ENCODE assay signal across 10 cellular contexts in the genomic region with DNA sequence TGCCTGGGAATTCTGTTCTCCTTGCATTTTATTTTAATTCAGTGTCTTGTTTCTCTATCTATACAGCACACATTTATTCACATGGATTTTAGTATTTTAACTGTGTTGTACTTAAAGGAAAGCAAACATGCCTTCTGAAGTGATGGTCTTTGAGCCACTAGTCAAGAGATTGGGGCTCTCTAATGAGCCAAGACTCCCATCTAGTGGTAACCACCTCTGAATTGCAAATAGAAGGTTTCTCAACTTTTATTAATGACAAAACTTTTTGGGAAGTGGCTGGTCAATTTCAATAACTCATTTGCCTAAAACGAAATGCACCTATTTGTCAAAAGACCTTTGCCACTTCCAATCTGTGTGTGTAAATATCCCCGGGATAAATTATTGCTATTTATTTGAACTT.
DNase-seq lines count a peak whose midpoint lies in the region; ATAC-seq and TF ChIP-seq lines count a peak whose summit lies in the region.
"Had no signal": no experiment of that assay in that cellular context is flagged by ENCODE, and none has a peak within 500 bp of the region (broad histone marks: within the 10 kb centered on the region; RNA-seq: fewer than 3 reads in every experiment).

No MANE protein-coding gene starts in this region.

- no peak overlapping the region for H3K4me2 ChIP-seq in smooth muscle cell

- H3K27me3 ChIP-seq in left ventricle myocardium inferior (ENCODE audit: low read depth) (no peaks in the 10 kb centered on the region), smooth muscle cell (ENCODE audit: low read depth) (no peaks in the 10 kb centered on the region)

- no peaks in the 10 kb centered on the region for H3K9me3 ChIP-seq in left ventricle myocardium inferior (replicated peaks)
- no peaks in the 10 kb centered on the region for H3K9me3 ChIP-seq in smooth muscle cell (replicated peaks; ENCODE audit: low read depth)

- H3K4me1 Mint-ChIP-seq in T-helper 2 cell treated with Interferon-gamma antibody and Interleukin-4, amounts not matched to agents 5 μg/mL and 100 μg/mL, for 36 hours (ENCODE audit: low read depth): peaks cover 5% of the 10 kb centered on the region

- intact Hi-C loops in left ventricle myocardium inferior (cut with micrococcal nuclease): no loop called here

- no peaks in the 10 kb centered on the region for H3K79me2 ChIP-seq in smooth muscle cell (ENCODE audit: low read depth)

- H3K36me3 ChIP-seq in left ventricle myocardium inferior: no peaks in the 10 kb centered on the region
- no peaks in the 10 kb centered on the region for H3K36me3 ChIP-seq in smooth muscle cell (ENCODE audit: low read depth)

- H3K4me3 ChIP-seq in WI38 (ENCODE audit: low read depth, low read length) (no peak overlapping the region), left ventricle myocardium inferior (no peak overlapping the region), smooth muscle cell (no peak overlapping the region)

- DNase-seq in DMS 273 (lab: John Stamatoyannopoulos, UW; ENCODE audit: unreplicated experiment) (peak; percentile 8), DMS 273 treated with DMSO at 0.1 percent for 48 hours (lab: John Stamatoyannopoulos, UW) (no peak), left ventricle myocardium inferior (no peak), smooth muscle cell (lab: John Stamatoyannopoulos, UW; ENCODE audit: unreplicated experiment) (no peak), SK-N-DZ (ENCODE audit: low spot score) (no peak)
- DNase-seq in T-helper 2 cell treated with Interferon-gamma antibody and Interleukin-4, amounts not matched to agents 5 μg/mL and 100 μg/mL, for 36 hours (ENCODE audit: low spot score): no peak
- DNase-seq: activated CD4-positive, alpha-beta T cell treated with anti-CD3 and anti-CD28 coated beads, Interleukin-2, amount 10 ng/mL, durations not matched to agents 24 days and 14 days had no signal

- H3K36me3 Mint-ChIP-seq in T-helper 2 cell treated with Interferon-gamma antibody and Interleukin-4, amounts not matched to agents 5 μg/mL and 100 μg/mL, for 36 hours (ENCODE audit: low read depth): peaks cover 2% of the 10 kb centered on the region

- no peak overlapping the region for H3K9ac ChIP-seq in smooth muscle cell (ENCODE audit: low read depth)

- TF ChIP-seq CTCF in WI38 (IDR thresholded peaks at IDR 0.05; ENCODE audit: low read depth, low read length): peak; percentile 22; the same call in 1 of the 2 replicates
- peak; percentile 71 for TF ChIP-seq CTCF in left ventricle myocardium inferior (IDR thresholded peaks at IDR 0.05; ENCODE audit: borderline replicate concordance)
- TF ChIP-seq CTCF in smooth muscle cell (IDR thresholded peaks at IDR 0.05; ENCODE audit: borderline replicate concordance, insufficient read depth, poor library complexity, severe bottlenecking): peak; percentile 48

- H2AFZ ChIP-seq in smooth muscle cell (ENCODE audit: low read depth): no peak overlapping the region

- peaks cover 3% of the 10 kb centered on the region for H3F3A ChIP-seq in smooth muscle cell (ENCODE audit: low read depth)

- no peak for ATAC-seq in HG02981 (IDR thresholded peaks at IDR 0.05; ENCODE audit: unreplicated experiment)

- no peaks in the 10 kb centered on the region for H4K20me1 ChIP-seq in smooth muscle cell (ENCODE audit: low read depth)

- H3K4me3 Mint-ChIP-seq in T-helper 2 cell treated with Interferon-gamma antibody and Interleukin-4, amounts not matched to agents 5 μg/mL and 100 μg/mL, for 36 hours: no peak overlapping the region
- H3K4me3 Mint-ChIP-seq: activated CD4-positive, alpha-beta T cell treated with anti-CD3 and anti-CD28 coated beads, Interleukin-2, amount 10 ng/mL, durations not matched to agents 24 days and 14 days had no signal

- no peak overlapping the region for H3K27ac Mint-ChIP-seq in T-helper 2 cell treated with Interferon-gamma antibody and Interleukin-4, amounts not matched to agents 5 μg/mL and 100 μg/mL, for 36 hours
- H3K27ac Mint-ChIP-seq: activated CD4-positive, alpha-beta T cell treated with anti-CD3 and anti-CD28 coated beads, Interleukin-2, amount 10 ng/mL, durations not matched to agents 24 days and 14 days had no signal

- H3K4me1 ChIP-seq in left ventricle myocardium inferior: peaks cover 22% of the 10 kb centered on the region
- no peaks in the 10 kb centered on the region for H3K4me1 ChIP-seq in smooth muscle cell (ENCODE audit: low read depth)

- no peaks in the 10 kb centered on the region for H3K9me3 Mint-ChIP-seq in T-helper 2 cell treated with Interferon-gamma antibody and Interleukin-4, amounts not matched to agents 5 μg/mL and 100 μg/mL, for 36 hours

- H3K27ac ChIP-seq in left ventricle myocardium inferior (replicated peaks): no peak overlapping the region
- no peak overlapping the region for H3K27ac ChIP-seq in smooth muscle cell (ENCODE audit: low read depth)
- H3K27ac ChIP-seq: 22Rv1 had no signal

- WGBS in smooth muscle cell (ENCODE audit: low lambda C conversion rate): 58% methylated on average over 2 of the region's 2 CpGs

- H3K27me3 Mint-ChIP-seq in T-helper 2 cell treated with Interferon-gamma antibody and Interleukin-4, amounts not matched to agents 5 μg/mL and 100 μg/mL, for 36 hours (ENCODE audit: low read depth): no peaks in the 10 kb centered on the region
- H3K27me3 Mint-ChIP-seq: activated CD4-positive, alpha-beta T cell treated with anti-CD3 and anti-CD28 coated beads, Interleukin-2, amount 10 ng/mL, durations not matched to agents 24 days and 14 days had no signal
